In genomic region chr3:8813411-8813810, GRCh38 we compare ENCODE assay signal across 23 cellular contexts. TPM values are rescaled to one million over a fixed set of nuclear protein-coding genes. Genes with fewer than 3 reads are reported as not detected.
A peak's percentile ranks its signal among the peaks of the same experiment; 100 is the strongest.
DNase-seq lines count a peak whose midpoint lies in the region; ATAC-seq and TF ChIP-seq lines count a peak whose summit lies in the region.
"Had no signal": no experiment of that assay in that cellular context is flagged by ENCODE, and none has a peak within 500 bp of the region (broad histone marks: within the 10 kb centered on the region; RNA-seq: fewer than 3 reads in every experiment).

No MANE protein-coding gene starts in this region.

- peaks cover 11 to 22% of the 10 kb centered on the region in 2 donors for H3K9me3 Mint-ChIP-seq in stimulated activated naive CD8-positive, alpha-beta T cell treated with anti-CD3 and anti-CD28 coated beads, Interleukin-15, amount 100 ng/mL, for 72 hours
- H3K9me3 Mint-ChIP-seq in progenitor cell of endocrine pancreas (ENCODE audit: low read depth), result peaks cover 7% of the 10 kb centered on the region
- peaks cover 5% of the 10 kb centered on the region for H3K9me3 Mint-ChIP-seq in endothelial cell (ENCODE audit: unreplicated experiment)

- TF ChIP-seq CTCF in progenitor cell of endocrine pancreas (IDR thresholded peaks at IDR 0.05; ENCODE audit: unreplicated experiment), result no peak
- TF ChIP-seq CTCF in endothelial cell (IDR thresholded peaks at IDR 0.05; ENCODE audit: unreplicated experiment), result no peak

- H3K4me3 Mint-ChIP-seq in stimulated activated naive CD8-positive, alpha-beta T cell treated with anti-CD3 and anti-CD28 coated beads, Interleukin-15, amount 100 ng/mL, for 72 hours, result no peak overlapping the region
- H3K4me3 Mint-ChIP-seq in progenitor cell of endocrine pancreas (ENCODE audit: low read depth) (no peak overlapping the region), endothelial cell (ENCODE audit: unreplicated experiment) (no peak overlapping the region)
- H3K4me3 Mint-ChIP-seq: CD14-positive monocyte; CD4-positive, alpha-beta memory T cell; CD4-positive, CD25-positive, alpha-beta regulatory T cell; CD8-positive, alpha-beta memory T cell had no signal

- no peak overlapping the region for H2BK120ac ChIP-seq in mesendoderm (ENCODE audit: low read depth, low read length)

- H4K8ac ChIP-seq in mesendoderm (ENCODE audit: low read depth, low read length), result no peak overlapping the region

- no peaks in the 10 kb centered on the region for H3K36me3 ChIP-seq in mesendoderm (ENCODE audit: control insufficient read depth, insufficient read depth, low read length)
- H3K36me3 ChIP-seq: BE2C, BLaER1 had no signal

- H2BK15ac ChIP-seq in mesendoderm (replicated peaks; ENCODE audit: low read depth), result no peak overlapping the region

- H3K79me1 ChIP-seq in mesendoderm (ENCODE audit: low read length), result no peaks in the 10 kb centered on the region

- no peaks in the 10 kb centered on the region for H3K27me3 Mint-ChIP-seq in stimulated activated naive CD8-positive, alpha-beta T cell treated with anti-CD3 and anti-CD28 coated beads, Interleukin-15, amount 100 ng/mL, for 72 hours
- H3K27me3 Mint-ChIP-seq in progenitor cell of endocrine pancreas, result no peaks in the 10 kb centered on the region
- H3K27me3 Mint-ChIP-seq in endothelial cell (ENCODE audit: unreplicated experiment), result peaks cover 4% of the 10 kb centered on the region
- H3K27me3 Mint-ChIP-seq: CD4-positive, alpha-beta memory T cell had no signal

- no peak overlapping the region for H3K4me2 ChIP-seq in mesendoderm (ENCODE audit: low read length)
- H3K4me2 ChIP-seq: BLaER1 had no signal

- H4K5ac ChIP-seq in mesendoderm (ENCODE audit: low read length), result no peak overlapping the region

- no peak overlapping the region for H3K9ac ChIP-seq in mesendoderm (ENCODE audit: low read length)
- H3K9ac ChIP-seq: BLaER1 had no signal

- H2BK5ac ChIP-seq in mesendoderm (ENCODE audit: low read length), result no peak overlapping the region

- H3K36me3 Mint-ChIP-seq in progenitor cell of endocrine pancreas (ENCODE audit: insufficient read depth) (no peaks in the 10 kb centered on the region), endothelial cell (ENCODE audit: low read depth, unreplicated experiment) (peaks cover 22% of the 10 kb centered on the region)
- H3K36me3 Mint-ChIP-seq: CD14-positive monocyte; CD4-positive, alpha-beta memory T cell; CD4-positive, CD25-positive, alpha-beta regulatory T cell; CD8-positive, alpha-beta memory T cell had no signal

- H3K56ac ChIP-seq in mesendoderm (ENCODE audit: low read length), result no peak overlapping the region

- no peaks in the 10 kb centered on the region for H3K27me3 ChIP-seq in mesendoderm (ENCODE audit: insufficient read depth, low read length, poor library complexity)
- H3K27me3 ChIP-seq: BE2C, BLaER1 had no signal

- WGBS in mesendoderm (ENCODE audit: extremely low coverage, insufficient coverage, low lambda C conversion rate), result no CpG with 5 or more reads among the region's 1 CpG

- no peak overlapping the region for H3K23ac ChIP-seq in mesendoderm (ENCODE audit: low read length)

- no peaks in the 10 kb centered on the region for H3K79me2 ChIP-seq in mesendoderm (ENCODE audit: control insufficient read depth, insufficient read depth, low read length)

- DNase-seq in stimulated activated naive CD8-positive, alpha-beta T cell treated with anti-CD3 and anti-CD28 coated beads, Interleukin-15, Interleukin-2, amounts not matched to agents 100 U/mL and 50 U/mL, for 24 hours, result no peak
- DNase-seq in stimulated activated naive CD8-positive, alpha-beta T cell treated with anti-CD3 and anti-CD28 coated beads, Interleukin-15, amount 100 ng/mL, for 72 hours, result no peak
- peak; percentile 60 for DNase-seq in mesendoderm
- no peak for DNase-seq in progenitor cell of endocrine pancreas (ENCODE audit: low spot score, unreplicated experiment)
- DNase-seq in endothelial cell (ENCODE audit: low spot score), result no peak
- DNase-seq: 8988T; ACHN; BE2C; C1 segment of cervical spinal cord; CD4-positive, alpha-beta memory T cell; CD4-positive, CD25-positive, alpha-beta regulatory T cell; CD8-positive, alpha-beta memory T cell; COR-L47; DMS 273 treated with DMSO at 0.1 percent for 48 hours; DMS153; DMS53; DMS79; DND-41; EL; GDM1 had no signal

- H3K4ac ChIP-seq in mesendoderm (ENCODE audit: low read depth, low read length), result no peak overlapping the region

- H3K27ac Mint-ChIP-seq in stimulated activated naive CD8-positive, alpha-beta T cell treated with anti-CD3 and anti-CD28 coated beads, Interleukin-15, amount 100 ng/mL, for 72 hours, result no peak overlapping the region
- no peak overlapping the region for H3K27ac Mint-ChIP-seq in progenitor cell of endocrine pancreas
- H3K27ac Mint-ChIP-seq in endothelial cell (ENCODE audit: unreplicated experiment), result no peak overlapping the region
- H3K27ac Mint-ChIP-seq: CD14-positive monocyte; CD4-positive, alpha-beta memory T cell; CD4-positive, CD25-positive, alpha-beta regulatory T cell; CD8-positive, alpha-beta memory T cell had no signal

- no peaks in the 10 kb centered on the region for H3K4me1 Mint-ChIP-seq in stimulated activated naive CD8-positive, alpha-beta T cell treated with anti-CD3 and anti-CD28 coated beads, Interleukin-15, amount 100 ng/mL, for 72 hours
- peaks cover 1% of the 10 kb centered on the region for H3K4me1 Mint-ChIP-seq in progenitor cell of endocrine pancreas (ENCODE audit: low read depth)
- H3K4me1 Mint-ChIP-seq in endothelial cell (ENCODE audit: unreplicated experiment), result no peaks in the 10 kb centered on the region
- H3K4me1 Mint-ChIP-seq: CD14-positive monocyte; CD4-positive, CD25-positive, alpha-beta regulatory T cell; CD8-positive, alpha-beta memory T cell had no signal

- H3K27ac ChIP-seq in mesendoderm (ENCODE audit: low read depth, low read length), result no peak overlapping the region
- H3K27ac ChIP-seq: BLaER1 had no signal

- H2AK5ac ChIP-seq in mesendoderm (ENCODE audit: low read length), result no peak overlapping the region

- H3K4me3 ChIP-seq in mesendoderm (ENCODE audit: low read length), result no peak overlapping the region
- H3K4me3 ChIP-seq: BLaER1, GM12878 had no signal

- H3K4me1 ChIP-seq in mesendoderm (ENCODE audit: control insufficient read depth, low read depth, low read length), result no peaks in the 10 kb centered on the region
- H3K4me1 ChIP-seq: BE2C, BLaER1 had no signal

- ATAC-seq in stimulated activated naive CD8-positive, alpha-beta T cell treated with anti-CD3 and anti-CD28 coated beads, Interleukin-15, Interleukin-2, amounts not matched to agents 100 U/mL and 50 U/mL, for 24 hours, result peak; percentile 6
- ATAC-seq in stimulated activated naive CD8-positive, alpha-beta T cell treated with anti-CD3 and anti-CD28 coated beads, Interleukin-15, amount 100 ng/mL, for 72 hours, result no peak
- ATAC-seq: GM12878 had no signal

- no peak overlapping the region for H3K18ac ChIP-seq in mesendoderm (ENCODE audit: low read length)

RNA-seq across cellular contexts. Expression of gene OXTR, which starts 44.0 kb away (rescaled TPM):
- polyA plus RNA-seq in mesendoderm (2013, experiment 1 of 2), result 1.2 TPM
- polyA plus RNA-seq in mesendoderm (2013, experiment 2 of 2), result 1.3 TPM
- 3.0 and 3.1 TPM in 2 replicates for total RNA-seq in progenitor cell of endocrine pancreas
- total RNA-seq in endothelial cell (ENCODE audit: unreplicated experiment), result 1.0 TPM
- polyA plus RNA-seq: CD4-positive, CD25-positive, alpha-beta regulatory T cell had no signal
